11 cellular contexts compared by ENCODE assay signal in the genomic region with DNA sequence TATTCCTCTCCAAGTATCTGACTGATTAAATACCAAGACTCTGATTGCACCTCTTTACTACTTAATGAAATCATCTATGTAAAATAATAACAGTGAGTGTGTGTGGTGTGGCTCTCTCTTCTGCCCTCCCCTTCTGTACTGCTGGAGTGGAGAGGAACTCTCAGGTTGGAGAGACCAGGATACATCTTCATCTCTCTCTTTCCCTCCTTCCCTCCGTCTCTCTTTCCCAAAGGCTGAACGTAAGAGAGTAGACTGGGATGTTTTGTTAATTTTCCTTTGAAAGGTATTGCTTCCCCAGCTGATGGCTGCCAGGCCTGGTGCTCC. TPM values are rescaled to one million over a fixed set of nuclear protein-coding genes. Genes with fewer than 3 reads are reported as not detected.
A peak's percentile ranks its signal among the peaks of the same experiment; 100 is the strongest.
DNase-seq lines count a peak whose midpoint lies in the region; ATAC-seq and TF ChIP-seq lines count a peak whose summit lies in the region.
"Had no signal": no experiment of that assay in that cellular context is flagged by ENCODE, and none has a peak within 500 bp of the region (broad histone marks: within the 10 kb centered on the region; RNA-seq: fewer than 3 reads in every experiment).

No MANE protein-coding gene starts in this region.

- H3K4me1 Mint-ChIP-seq in activated CD8-positive, alpha-beta memory T cell treated with anti-CD3 and anti-CD28 coated beads, Interleukin-2, amount 10 ng/mL, durations not matched to agents 7 days and 5 days: peaks cover 17% of the 10 kb centered on the region

- H3K27me3 Mint-ChIP-seq in activated CD8-positive, alpha-beta memory T cell treated with anti-CD3 and anti-CD28 coated beads, Interleukin-2, amount 10 ng/mL, durations not matched to agents 7 days and 5 days: peaks cover 42% of the 10 kb centered on the region

- peak; percentile 42 for ATAC-seq in activated CD8-positive, alpha-beta memory T cell treated with anti-CD3 and anti-CD28 coated beads, Interleukin-2, amount 10 ng/mL, durations not matched to agents 7 days and 5 days
- no peak for ATAC-seq in HG03342 (IDR thresholded peaks at IDR 0.05; ENCODE audit: unreplicated experiment)

- H3K27ac Mint-ChIP-seq in activated CD8-positive, alpha-beta memory T cell treated with anti-CD3 and anti-CD28 coated beads, Interleukin-2, amount 10 ng/mL, durations not matched to agents 7 days and 5 days: no peak overlapping the region

- no peaks in the 10 kb centered on the region for H3K79me2 ChIP-seq in fibroblast of lung (ENCODE audit: control insufficient read depth, insufficient read depth, low read length)

- no peak overlapping the region for H3K9ac ChIP-seq in fibroblast of lung (ENCODE audit: insufficient read depth, low read length)
- H3K9ac ChIP-seq in skeletal muscle satellite cell (ENCODE audit: low read depth, low read length): no peak overlapping the region

- H3K4me1 ChIP-seq in fibroblast of lung (ENCODE audit: control insufficient read depth, extremely low read depth, insufficient read depth, low read length) (no peaks in the 10 kb centered on the region), skeletal muscle satellite cell (ENCODE audit: control insufficient read depth, insufficient read depth, low read length) (peaks cover 4% of the 10 kb centered on the region)
- H3K4me1 ChIP-seq: pancreas had no signal

- peaks cover 18% of the 10 kb centered on the region for H3K27me3 ChIP-seq in fibroblast of lung (ENCODE audit: control insufficient read depth, insufficient read depth, low read length)
- peaks cover 50% of the 10 kb centered on the region for H3K27me3 ChIP-seq in skeletal muscle satellite cell (ENCODE audit: control insufficient read depth, insufficient read depth, low read length)
- H3K27me3 ChIP-seq: pancreas had no signal

- H4K20me1 ChIP-seq in fibroblast of lung (ENCODE audit: control insufficient read depth, extremely low read depth, insufficient read depth, low read length): no peaks in the 10 kb centered on the region

- DNase-seq in activated CD8-positive, alpha-beta memory T cell treated with anti-CD3 and anti-CD28 coated beads, Interleukin-2, amount 10 ng/mL, durations not matched to agents 7 days and 5 days: no peak
- DNase-seq in activated CD8-positive, alpha-beta memory T cell treated with anti-CD3 and anti-CD28 coated beads, Interleukin-2, amount 50 U/mL, for 4 hours: no peak
- DNase-seq in fibroblast of lung (ENCODE audit: low read depth in 2 of 2): no peak
- DNase-seq in DMS153 treated with DMSO at 0.1 percent for 48 hours (lab: John Stamatoyannopoulos, UW; ENCODE audit: unreplicated experiment): no peak
- DNase-seq in NCI-H2081 treated with DMSO at 0.1 percent for 48 hours (lab: John Stamatoyannopoulos, UW): no peak

- H3K27ac ChIP-seq in fibroblast of lung (ENCODE audit: insufficient read depth, low read length): no peak overlapping the region
- H3K27ac ChIP-seq: pancreas had no signal

- H3K4me3 ChIP-seq in WI38 (ENCODE audit: low read depth, low read length) (peak overlapping the region; percentile 35), fibroblast of lung (replicated peaks in 1 of 4; ENCODE audit: control extremely low read depth in 1 of 4, insufficient read depth in 1 of 4, low read depth in 3 of 4, low read length in 4 of 4) (peak overlapping the region in 1 of 4 experiments; percentile 15), skeletal muscle satellite cell (ENCODE audit: low read length) (peak overlapping the region; percentile 61)

- H3K36me3 ChIP-seq in fibroblast of lung (ENCODE audit: control insufficient read depth, insufficient read depth, low read length): no peaks in the 10 kb centered on the region
- H3K36me3 ChIP-seq in skeletal muscle satellite cell (ENCODE audit: insufficient read depth, low read length): no peaks in the 10 kb centered on the region
- H3K36me3 ChIP-seq: pancreas had no signal

- peak overlapping the region; percentile 26 for H2AFZ ChIP-seq in fibroblast of lung (ENCODE audit: low read length)

- CTCF ChIA-PET in activated CD8-positive, alpha-beta memory T cell treated with anti-CD3 and anti-CD28 coated beads, Interleukin-2, amount 10 ng/mL, durations not matched to agents 7 days and 5 days (lab: Charles Lee): interaction anchor here (0.7 to 2.6 kb wide), 10 partner anchors 9 to 124 kb away, joined by 3 to 16 read pairs (median 4); a partner anchor contains a TSS

- H3K9me3 ChIP-seq in fibroblast of lung (ENCODE audit: control insufficient read depth, insufficient read depth, low read depth, low read length) (no peaks in the 10 kb centered on the region), skeletal muscle satellite cell (replicated peaks; ENCODE audit: low read length) (no peaks in the 10 kb centered on the region)
- H3K9me3 ChIP-seq: pancreas had no signal

- TF ChIP-seq CTCF in WI38 (IDR thresholded peaks at IDR 0.05; ENCODE audit: low read depth, low read length) (no peak), fibroblast of lung (conservative IDR thresholded peaks at IDR 0.05 in 1 of 2, IDR thresholded peaks at IDR 0.05 in 1 of 2; ENCODE audit: low read depth in 1 of 2, low read length in 2 of 2) (no peak)

- H3K36me3 Mint-ChIP-seq in activated CD8-positive, alpha-beta memory T cell treated with anti-CD3 and anti-CD28 coated beads, Interleukin-2, amount 10 ng/mL, durations not matched to agents 7 days and 5 days: no peaks in the 10 kb centered on the region

- H3K4me3 Mint-ChIP-seq in activated CD8-positive, alpha-beta memory T cell treated with anti-CD3 and anti-CD28 coated beads, Interleukin-2, amount 10 ng/mL, durations not matched to agents 7 days and 5 days: peak overlapping the region; percentile 53

- H3K4me2 ChIP-seq in fibroblast of lung (ENCODE audit: extremely low read depth, insufficient read depth, low read length): peak overlapping the region; percentile 64
- peak overlapping the region; percentile 82 for H3K4me2 ChIP-seq in skeletal muscle satellite cell (ENCODE audit: low read length)

- no peaks in the 10 kb centered on the region for H3K9me3 Mint-ChIP-seq in activated CD8-positive, alpha-beta memory T cell treated with anti-CD3 and anti-CD28 coated beads, Interleukin-2, amount 10 ng/mL, durations not matched to agents 7 days and 5 days (ENCODE audit: low read depth)

RNA-seq across cellular contexts. Expression of a gene that starts 0.3 kb away (rescaled TPM):
- total RNA-seq in activated CD8-positive, alpha-beta memory T cell treated with anti-CD3 and anti-CD28 coated beads, Interleukin-2, amount 10 ng/mL, durations not matched to agents 7 days and 5 days: not detected
- total RNA-seq in fibroblast of lung: not detected in 2 replicates
- polyA plus RNA-seq in fibroblast of lung: not detected in 2 replicates
- polyA plus RNA-seq in fibroblast of lung (2012): not detected in 2 replicates
- polyA minus RNA-seq in fibroblast of lung (ENCODE audit: low replicate concordance): not detected in 2 replicates
- 0.25 TPM in 1 of 2 replicates, not detected in the other for total RNA-seq in skeletal muscle satellite cell (2012; rRNA removed)
- polyA plus RNA-seq: aorta, BJ had no signal

RNA-seq across cellular contexts. Expression of a gene that starts 10.4 kb away (rescaled TPM):
- 10 to 100 TPM; 26.4 to 26.7 TPM for total RNA-seq in activated CD8-positive, alpha-beta memory T cell treated with anti-CD3 and anti-CD28 coated beads, Interleukin-2, amount 10 ng/mL, durations not matched to agents 7 days and 5 days
- 31.5 and 35.4 TPM in 2 replicates for total RNA-seq in fibroblast of lung
- 19.6 and 23.1 TPM in 2 replicates for polyA plus RNA-seq in fibroblast of lung
- 15.0 and 19.7 TPM in 2 replicates for polyA plus RNA-seq in fibroblast of lung (2012)
- 10.0 and 10.4 TPM in 2 replicates for polyA minus RNA-seq in fibroblast of lung (ENCODE audit: low replicate concordance)
- total RNA-seq in skeletal muscle satellite cell (2012; rRNA removed): 19.3 and 19.7 TPM in 2 replicates

RNA-seq across cellular contexts. Expression of a gene that starts 46.1 kb away (rescaled TPM):
- not detected for total RNA-seq in activated CD8-positive, alpha-beta memory T cell treated with anti-CD3 and anti-CD28 coated beads, Interleukin-2, amount 10 ng/mL, durations not matched to agents 7 days and 5 days
- total RNA-seq in fibroblast of lung: not detected in 2 replicates
- not detected in 2 replicates for polyA plus RNA-seq in fibroblast of lung
- not detected in 2 replicates for polyA plus RNA-seq in fibroblast of lung (2012)
- polyA minus RNA-seq in fibroblast of lung (ENCODE audit: low replicate concordance): not detected in 2 replicates
- total RNA-seq in skeletal muscle satellite cell (2012; rRNA removed): not detected in 2 replicates
- polyA plus RNA-seq: BJ had no signal

RNA-seq across cellular contexts. Expression of a gene that starts 52.9 kb away (rescaled TPM):
- total RNA-seq in activated CD8-positive, alpha-beta memory T cell treated with anti-CD3 and anti-CD28 coated beads, Interleukin-2, amount 10 ng/mL, durations not matched to agents 7 days and 5 days: under 1 TPM in 1 of 2 experiments, not detected in 1; 0.47 TPM
- 0.17 TPM in 1 of 2 replicates, not detected in the other for total RNA-seq in fibroblast of lung
- 0.07 and 0.10 TPM in 2 replicates for polyA plus RNA-seq in fibroblast of lung
- not detected in 2 replicates for polyA plus RNA-seq in fibroblast of lung (2012)
- polyA minus RNA-seq in fibroblast of lung (ENCODE audit: low replicate concordance): 5.9 TPM in 1 of 2 replicates, not detected in the other
- 0.25 and 0.44 TPM in 2 replicates for total RNA-seq in skeletal muscle satellite cell (2012; rRNA removed)
- total RNA-seq: pancreas had no signal
- polyA plus RNA-seq: aorta, BJ, pancreas had no signal
